8 cellular contexts compared by ENCODE assay signal in the genomic region with DNA sequence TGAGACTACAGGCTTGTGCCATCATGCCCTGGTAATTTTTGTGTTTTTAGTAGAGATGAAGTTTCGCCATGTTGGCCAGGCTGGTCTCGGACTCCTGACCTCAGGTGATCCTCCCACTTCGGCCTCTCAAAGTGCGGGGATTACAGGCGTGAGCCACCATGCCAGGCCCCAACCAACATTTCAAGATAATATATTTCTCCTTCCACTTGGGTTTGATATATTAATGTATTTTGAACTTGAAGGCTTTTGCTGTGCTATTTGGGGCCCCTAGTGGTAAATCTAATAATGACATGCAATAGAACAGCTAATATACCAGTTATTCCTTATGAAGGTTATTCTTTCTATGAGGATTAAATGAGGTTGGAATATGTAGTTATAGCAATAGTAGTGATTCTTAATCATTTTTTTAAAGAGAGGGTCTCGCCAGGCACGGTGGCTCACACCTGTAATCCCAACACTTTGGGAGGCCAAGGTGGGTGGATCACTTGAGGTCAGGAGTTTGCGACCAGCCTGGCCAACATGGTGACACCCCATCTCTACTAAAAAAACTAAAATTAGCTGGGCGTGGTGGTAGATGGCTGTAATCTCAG. TPM values are rescaled to one million over a fixed set of nuclear protein-coding genes. Genes with fewer than 3 reads are reported as not detected.
DNase-seq lines count a peak whose midpoint lies in the region; ATAC-seq and TF ChIP-seq lines count a peak whose summit lies in the region.
"Not testable (repeated sequence)": the region's sequence is repeated elsewhere in the genome, so short reads cannot be mapped to it uniquely, and the experiment has no call there.

No MANE protein-coding gene starts in this region.

- POLR2A ChIA-PET in PC-9 (lab: Charles Lee; ENCODE audit: unreplicated experiment); activated CD4-positive, alpha-beta T cell treated with anti-CD3 and anti-CD28 coated beads for 36 hours (lab: Charles Lee): not testable (repeated sequence)

- H3K4me1 Mint-ChIP-seq in H9; activated CD4-positive, alpha-beta T cell treated with anti-CD3 and anti-CD28 coated beads for 36 hours; endodermal cell; memory B cell: not testable (repeated sequence)

- not testable (repeated sequence) for H3K79me2 ChIP-seq in H9 (ENCODE audit: insufficient read depth, low read length); PC-9 (ENCODE audit: low read depth); parathyroid adenoma

- H3K23ac ChIP-seq in H9 (ENCODE audit: insufficient read length, low read depth, low read length), result not testable (repeated sequence)

- H3K4me1 ChIP-seq in H9 (ENCODE audit: insufficient read depth, low read length); PC-9 (replicated peaks; ENCODE audit: insufficient read depth); endodermal cell (ENCODE audit: control insufficient read depth, insufficient read depth, low read length); heart right ventricle; parathyroid adenoma: not testable (repeated sequence)

- not testable (repeated sequence) for H3K9ac ChIP-seq in H9 (ENCODE audit: extremely low read depth, insufficient read length, low read length); endodermal cell (ENCODE audit: extremely low read depth, low read length, poor library complexity, severe bottlenecking); parathyroid adenoma

- H3K4me3 Mint-ChIP-seq in H9; activated CD4-positive, alpha-beta T cell treated with anti-CD3 and anti-CD28 coated beads for 36 hours; endodermal cell; memory B cell: not testable (repeated sequence)

- H3K36me3 ChIP-seq in PC-9 (ENCODE audit: low read depth); endodermal cell (ENCODE audit: control insufficient read depth, insufficient read depth, low read length); parathyroid adenoma (ENCODE audit: control insufficient read depth, insufficient read depth, low read length): not testable (repeated sequence)
- H3K36me3 ChIP-seq in heart right ventricle, result peaks cover 0 to 13% (median 0%) of the 10 kb centered on the region in 9 donors

- H3K27ac ChIP-seq in 22Rv1; H9 (ENCODE audit: insufficient read length, low read depth, low read length); PC-9; endodermal cell (ENCODE audit: low read depth, low read length); heart right ventricle; parathyroid adenoma: not testable (repeated sequence)

- not testable (repeated sequence) for H3K36me3 Mint-ChIP-seq in H9 (ENCODE audit: insufficient read depth in 1 of 3, low read depth in 3 of 3); activated CD4-positive, alpha-beta T cell treated with anti-CD3 and anti-CD28 coated beads for 36 hours (ENCODE audit: low read depth); endodermal cell (ENCODE audit: low read depth); memory B cell

- intact Hi-C loops in PC-9 (cut with micrococcal nuclease; ENCODE audit: unreplicated experiment); activated CD4-positive, alpha-beta T cell treated with anti-CD3 and anti-CD28 coated beads for 36 hours (cut with DNase I, micrococcal nuclease); heart right ventricle (cut with DNase I): not testable (repeated sequence)

- H3K4me2 ChIP-seq in H9 (ENCODE audit: insufficient read depth, insufficient read length, low read length); PC-9; parathyroid adenoma (ENCODE audit: low read length): not testable (repeated sequence)

- BruUV-seq in PC-9 (replicated peaks; lab: Mats Ljungman, UMichigan), result not testable (repeated sequence)

- not testable (repeated sequence) for H2AFZ ChIP-seq in H9 (ENCODE audit: low read length); PC-9; parathyroid adenoma

- not testable (repeated sequence) for H3K4ac ChIP-seq in H9 (ENCODE audit: low read depth, low read length)

- peak; percentile 53 for TF ChIP-seq CTCF in 22Rv1 (IDR thresholded peaks at IDR 0.05)
- TF ChIP-seq CTCF in H9 (conservative IDR thresholded peaks at IDR 0.05), result peak; percentile 45
- TF ChIP-seq CTCF in PC-9 (conservative IDR thresholded peaks at IDR 0.05), result peak; percentile 52
- TF ChIP-seq CTCF in endodermal cell (conservative IDR thresholded peaks at IDR 0.05), result peak; percentile 55
- TF ChIP-seq CTCF in heart right ventricle (IDR thresholded peaks at IDR 0.05), result peak in 8 of 9 donors; percentile 7 to 46 (median 28)
- TF ChIP-seq CTCF in parathyroid adenoma (IDR thresholded peaks at IDR 0.05), result peak; percentile 33

- not testable (repeated sequence) for H2BK20ac ChIP-seq in H9 (ENCODE audit: low read depth, low read length, poor library complexity, severe bottlenecking)

- not testable (repeated sequence) for H2BK15ac ChIP-seq in H9 (ENCODE audit: low read depth, low read length)

- not testable (repeated sequence) for H3K79me1 ChIP-seq in H9 (ENCODE audit: insufficient read depth, low read depth, low read length, poor library complexity, severe bottlenecking)

- H3K18ac ChIP-seq in H9 (ENCODE audit: insufficient read length, low read depth, low read length), result not testable (repeated sequence)

- H4K91ac ChIP-seq in H9 (ENCODE audit: insufficient read length, low read depth, low read length), result not testable (repeated sequence)

- peak; percentile 42 for ATAC-seq in activated CD4-positive, alpha-beta T cell treated with anti-CD3 and anti-CD28 coated beads for 36 hours
- ATAC-seq in heart right ventricle (peak in 3 of 8 donors; percentile 14 to 60 (median 39)), memory B cell (ENCODE audit: low read depth) (peak; percentile 27)

- WGBS in H9 (ENCODE audit: extremely low coverage, insufficient read length, low lambda C conversion rate), result no CpG with 5 or more reads among the region's 9 CpGs
- 82% methylated on average over 2 of the region's 9 CpGs; no CpG with 5 or more reads in 1 of the 2 experiments for WGBS in endodermal cell (ENCODE audit: insufficient coverage in 1 of 2, insufficient read length in 1 of 2), 2 experiments
- WGBS in heart right ventricle, 2 donors, result 85 to 89% methylated on average over 6 to 8 of the region's 9 CpGs

- H3K14ac ChIP-seq in H9 (ENCODE audit: insufficient read depth, low read length), result not testable (repeated sequence)

- not testable (repeated sequence) for H3F3A ChIP-seq in PC-9 (ENCODE audit: insufficient read depth, low read depth)

- H2BK120ac ChIP-seq in H9 (ENCODE audit: low read depth, low read length, poor library complexity, severe bottlenecking), result not testable (repeated sequence)

- not testable (repeated sequence) for H4K5ac ChIP-seq in H9 (ENCODE audit: insufficient read length, low read depth, low read length)

- not testable (repeated sequence) for H4K8ac ChIP-seq in H9 (replicated peaks; ENCODE audit: insufficient read length, low read depth, low read length)

- not testable (repeated sequence) for H3K23me2 ChIP-seq in H9 (ENCODE audit: insufficient read length, low read depth, low read length, poor library complexity, severe bottlenecking)

- not testable (repeated sequence) for H3K56ac ChIP-seq in H9 (ENCODE audit: insufficient read length, low read depth, low read length)

- not testable (repeated sequence) for H3T11ph ChIP-seq in H9 (ENCODE audit: low read length)

- H3K9me2 ChIP-seq in PC-9 (ENCODE audit: insufficient read depth), result not testable (repeated sequence)

- H3K9me3 Mint-ChIP-seq in H9; activated CD4-positive, alpha-beta T cell treated with anti-CD3 and anti-CD28 coated beads for 36 hours (ENCODE audit: low read depth); endodermal cell; memory B cell: not testable (repeated sequence)

- H2BK12ac ChIP-seq in H9 (ENCODE audit: insufficient read length, low read depth, low read length), result not testable (repeated sequence)

- H2BK5ac ChIP-seq in H9 (ENCODE audit: insufficient read length, low read length), result not testable (repeated sequence)

- not testable (repeated sequence) for H3K27me3 ChIP-seq in H9 (ENCODE audit: insufficient read depth, low read length); PC-9 (ENCODE audit: insufficient read depth, low read depth); endodermal cell (ENCODE audit: control insufficient read depth, insufficient read depth, low read length, poor library complexity, severe bottlenecking); heart right ventricle; parathyroid adenoma (ENCODE audit: control insufficient read depth, insufficient read depth, low read length)

- not testable (repeated sequence) for DNase-seq in H9; PC-9; activated CD4-positive, alpha-beta T cell treated with anti-CD3 and anti-CD28 coated beads for 36 hours; endodermal cell; heart right ventricle; memory B cell (ENCODE audit: low spot score in 2 of 2)

- not testable (repeated sequence) for H3K27me3 Mint-ChIP-seq in H9 (ENCODE audit: low read depth); activated CD4-positive, alpha-beta T cell treated with anti-CD3 and anti-CD28 coated beads for 36 hours; endodermal cell (ENCODE audit: insufficient read depth); memory B cell

- H2AK5ac ChIP-seq in H9 (ENCODE audit: insufficient read length, low read length), result not testable (repeated sequence)

- CTCF ChIA-PET in PC-9 (lab: Charles Lee), result not testable (repeated sequence)
- CTCF ChIA-PET in activated CD4-positive, alpha-beta T cell treated with anti-CD3 and anti-CD28 coated beads for 36 hours (lab: Charles Lee), result interaction anchor here (0.7 to 1.0 kb wide), 3 partner anchors 44 to 624 kb away, joined by 3 to 5 read pairs (median 3); no protein-coding TSS in a partner anchor

- not testable (repeated sequence) for H4K20me1 ChIP-seq in H9 (ENCODE audit: control insufficient read depth, insufficient read depth, insufficient read length); PC-9 (ENCODE audit: insufficient read depth)

- not testable (repeated sequence) for H3K27ac Mint-ChIP-seq in H9; activated CD4-positive, alpha-beta T cell treated with anti-CD3 and anti-CD28 coated beads for 36 hours; endodermal cell; memory B cell

- not testable (repeated sequence) for H3K4me3 ChIP-seq in PC-9; endodermal cell (ENCODE audit: low read length); heart right ventricle; parathyroid adenoma (ENCODE audit: low read depth, low read length)

- not testable (repeated sequence) for H3K9me3 ChIP-seq in H9 (ENCODE audit: control insufficient read depth, low read depth, low read length); PC-9 (ENCODE audit: insufficient read depth, low read depth); endodermal cell (ENCODE audit: control insufficient read depth, low read length); heart right ventricle; parathyroid adenoma (ENCODE audit: control insufficient read depth, low read length)

RNA-seq across cellular contexts. Expression of gene SHLD2, which starts 54.1 kb away (rescaled TPM):
- total RNA-seq in H9 (2021), result 25.9 and 27.8 TPM in 2 replicates
- total RNA-seq in PC-9 (2021), result 11.3 and 15.9 TPM in 2 replicates
- 10 to 100 TPM; 29.7 to 29.9 TPM for total RNA-seq in activated CD4-positive, alpha-beta T cell treated with anti-CD3 and anti-CD28 coated beads for 36 hours
- 10 to 100 TPM; 30.0 to 30.5 TPM for total RNA-seq in endodermal cell
- 19.2 TPM for polyA plus RNA-seq in endodermal cell (2013, experiment 1 of 2)
- 19.4 TPM for polyA plus RNA-seq in endodermal cell (2013, experiment 2 of 2)
- 10 to 100 TPM in 8 of 10 donors, 1 to 10 TPM in 2; 9.5 to 16.1 (median 11.6) TPM for total RNA-seq in heart right ventricle
- 10 to 100 TPM in 1 of 2 donors, 1 to 10 TPM in 1; 9.4 to 10.0 TPM for polyA plus RNA-seq in heart right ventricle

RNA-seq across cellular contexts. Expression of gene GLUD1, which starts 54.5 kb away (rescaled TPM):
- total RNA-seq in H9 (2021) (101 and 102 TPM in 2 replicates), PC-9 (2021) (93.0 and 105 TPM in 2 replicates), endodermal cell (100 to 1,000 TPM; 104 to 107 TPM), heart right ventricle (100 to 1,000 TPM in 7 of 10 donors, 10 to 100 TPM in 3; 85.9 to 130 (median 119) TPM)
- 100 to 1,000 TPM in 1 of 2 experiments, 10 to 100 TPM in 1; 98.4 to 125 TPM for total RNA-seq in activated CD4-positive, alpha-beta T cell treated with anti-CD3 and anti-CD28 coated beads for 36 hours
- polyA plus RNA-seq in endodermal cell (2013, experiment 1 of 2), result 80.7 TPM
- polyA plus RNA-seq in endodermal cell (2013, experiment 2 of 2), result 74.5 TPM
- 10 to 100 TPM; 38.0 to 66.8 TPM for polyA plus RNA-seq in heart right ventricle
